ENCODE assay signal across 1 cellular context in genomic region chr5:143164557-143164956, GRCh38.
TF ChIP-seq lines count a peak whose summit lies in the region.

No MANE protein-coding gene starts in this region.

TF ChIP-seq in GM12878, 131 proteins besides CTCF, POLR2A, EP300 and RAD21 (continued from another document):
- TF ChIP-seq ZNF687 (IDR thresholded peaks at IDR 0.05) (no peak), NRF1 (conservative IDR thresholded peaks at IDR 0.05; ENCODE audit: low read depth, low read length) (no peak), BHLHE40 (IDR thresholded peaks at IDR 0.05; ENCODE audit: borderline replicate concordance in 1 of 2, low read depth in 2 of 2, low read length in 1 of 2) (no peak), ZBTB11 (CRISPR knock-in tag; IDR thresholded peaks at IDR 0.05) (no peak), ZBTB4 (CRISPR knock-in tag; IDR thresholded peaks at IDR 0.05) (no peak), LARP7 (IDR thresholded peaks at IDR 0.05) (no peak), IRF3 (IDR thresholded peaks at IDR 0.05) (no peak), SUPT20H (IDR thresholded peaks at IDR 0.05; ENCODE audit: borderline replicate concordance, control insufficient read depth, low read depth, low read length) (no peak), EGR1 (IDR thresholded peaks at IDR 0.05; ENCODE audit: borderline replicate concordance in 1 of 2, low read depth in 2 of 2, low read length in 2 of 2) (no peak), IKZF1 (conservative IDR thresholded peaks at IDR 0.05) (no peak), RBBP5 (conservative IDR thresholded peaks at IDR 0.05) (no peak)
TF ChIP-seq in GM12878: peak in this region for 0.
